ENCODE assay signal across 11 cellular contexts in the genomic region with DNA sequence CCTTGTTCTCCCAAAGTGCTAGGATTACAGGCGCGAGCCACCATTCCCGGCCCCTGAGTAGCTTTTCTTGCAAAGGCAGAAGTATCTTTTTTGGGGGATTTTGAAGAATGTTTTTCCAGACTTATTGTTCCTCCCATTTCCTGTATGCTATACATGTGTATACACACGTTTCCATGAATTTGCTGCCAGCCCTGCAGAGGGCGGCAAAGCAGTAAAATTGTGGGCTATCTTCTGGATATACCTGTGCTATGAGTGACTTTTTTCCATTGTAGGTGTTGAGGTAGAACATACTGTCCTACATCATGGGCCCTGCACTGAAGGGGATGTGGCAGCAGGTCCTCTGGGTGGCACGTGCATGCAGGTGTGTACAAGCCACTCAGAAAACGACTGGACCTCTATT. TPM values are rescaled to one million over a fixed set of nuclear protein-coding genes. Genes with fewer than 3 reads are reported as not detected.
DNase-seq lines count a peak whose midpoint lies in the region; ATAC-seq and TF ChIP-seq lines count a peak whose summit lies in the region.
"Had no signal": no experiment of that assay in that cellular context is flagged by ENCODE, and none has a peak within 500 bp of the region (broad histone marks: within the 10 kb centered on the region; RNA-seq: fewer than 3 reads in every experiment).

No MANE protein-coding gene starts in this region.

- no peak overlapping the region for H3K27ac ChIP-seq in WERI-Rb-1

- H3K9me3 Mint-ChIP-seq in HFFc6 = no peaks in the 10 kb centered on the region
- H3K9me3 Mint-ChIP-seq: stimulated activated naive B cell treated with anti-CD40 and anti-IgM and Interleukin-4, amounts not matched to agents 10 μg/mL and 1 μg/mL and 100 μg/mL, for 72 hours had no signal

- no peak overlapping the region for H3K27ac Mint-ChIP-seq in HFFc6
- H3K27ac Mint-ChIP-seq: stimulated activated naive B cell treated with anti-CD40 and anti-IgM and Interleukin-4, amounts not matched to agents 10 μg/mL and 1 μg/mL and 100 μg/mL, for 72 hours had no signal

- no peak for ATAC-seq in GM21717 (IDR thresholded peaks at IDR 0.05; ENCODE audit: unreplicated experiment)
- no peak for ATAC-seq in HG02678 (IDR thresholded peaks at IDR 0.05; ENCODE audit: unreplicated experiment)
- ATAC-seq: stimulated activated naive B cell treated with anti-CD40 and anti-IgM and Interleukin-4, amounts not matched to agents 10 μg/mL and 1 μg/mL and 100 μg/mL, for 72 hours had no signal

- H3K4me1 Mint-ChIP-seq in HFFc6 (ENCODE audit: low read depth) = no peaks in the 10 kb centered on the region

- no peaks in the 10 kb centered on the region for H3K27me3 ChIP-seq in WERI-Rb-1 (ENCODE audit: insufficient read depth, low read depth, severe bottlenecking)

- peaks cover 5% of the 10 kb centered on the region for H3K36me3 Mint-ChIP-seq in HFFc6 (ENCODE audit: low read depth)

- H3K4me3 Mint-ChIP-seq in HFFc6 = no peak overlapping the region
- H3K4me3 Mint-ChIP-seq: stimulated activated naive B cell treated with anti-CD40 and anti-IgM and Interleukin-4, amounts not matched to agents 10 μg/mL and 1 μg/mL and 100 μg/mL, for 72 hours had no signal

- H3K9me3 ChIP-seq in WERI-Rb-1 (ENCODE audit: severe bottlenecking) = no peaks in the 10 kb centered on the region

- peak; percentile 66 for TF ChIP-seq CTCF in HFFc6 (IDR thresholded peaks at IDR 0.05)
- TF ChIP-seq CTCF in WERI-Rb-1 (IDR thresholded peaks at IDR 0.05; ENCODE audit: low read depth, low read length) = peak; percentile 52; the same call in 1 of the 2 replicates

- no peak overlapping the region for H3K4me3 ChIP-seq in WERI-Rb-1 (ENCODE audit: low read depth, low read length)

- H3K36me3 ChIP-seq in WERI-Rb-1 = peaks cover 51% of the 10 kb centered on the region

- no peaks in the 10 kb centered on the region; the same call in 1 of the 2 replicates for H3K27me3 Mint-ChIP-seq in HFFc6 (ENCODE audit: insufficient read depth)
- H3K27me3 Mint-ChIP-seq: stimulated activated naive B cell treated with anti-CD40 and anti-IgM and Interleukin-4, amounts not matched to agents 10 μg/mL and 1 μg/mL and 100 μg/mL, for 72 hours had no signal

- DNase-seq in COLO668 (lab: John Stamatoyannopoulos, UW; ENCODE audit: unreplicated experiment) = peak; percentile 11
- DNase-seq in HFFc6 = no peak
- DNase-seq in WERI-Rb-1 = peak; percentile 63
- peak; percentile 34 for DNase-seq in kidney tubule cell (ENCODE audit: low spot score)
- no peak for DNase-seq in kidney glomerular epithelial cell (lab: John Stamatoyannopoulos, UW)
- DNase-seq in activated gamma-delta T cell (lab: John Stamatoyannopoulos, UW) = no peak
- DNase-seq: retina; stimulated activated naive B cell treated with anti-CD40 and anti-IgM and Interleukin-4, amounts not matched to agents 10 μg/mL and 1 μg/mL and 100 μg/mL, for 72 hours; T1000 had no signal

RNA-seq across cellular contexts. Expression of a gene that starts 16.9 kb away (rescaled TPM):
- total RNA-seq in HFFc6 (2021; fragmentation: NEBNext Ultra II Directional; extraction: Animal tissue kit (Norgen Biotek cat#: 25700)) = 10 to 100 TPM; 32.4 to 40.1 (median 36.4) TPM

RNA-seq across cellular contexts. Expression of a gene that starts 20.5 kb away (rescaled TPM):
- 10 to 100 TPM; 54.4 to 56.3 (median 55.7) TPM for total RNA-seq in HFFc6 (2021; fragmentation: NEBNext Ultra II Directional; extraction: Animal tissue kit (Norgen Biotek cat#: 25700))

Comparison
In these comparisons a context has a peak if more than half of its experiments do, and no peak if none do; other contexts are left out.
1. DNase-seq: peak in COLO668 (single experiment), WERI-Rb-1 (single experiment) and kidney tubule cell (single experiment); none in HFFc6 (single experiment), kidney glomerular epithelial cell (single experiment) and activated gamma-delta T cell (single experiment).